ENCODE assay signal across 8 cellular contexts in the genomic region with DNA sequence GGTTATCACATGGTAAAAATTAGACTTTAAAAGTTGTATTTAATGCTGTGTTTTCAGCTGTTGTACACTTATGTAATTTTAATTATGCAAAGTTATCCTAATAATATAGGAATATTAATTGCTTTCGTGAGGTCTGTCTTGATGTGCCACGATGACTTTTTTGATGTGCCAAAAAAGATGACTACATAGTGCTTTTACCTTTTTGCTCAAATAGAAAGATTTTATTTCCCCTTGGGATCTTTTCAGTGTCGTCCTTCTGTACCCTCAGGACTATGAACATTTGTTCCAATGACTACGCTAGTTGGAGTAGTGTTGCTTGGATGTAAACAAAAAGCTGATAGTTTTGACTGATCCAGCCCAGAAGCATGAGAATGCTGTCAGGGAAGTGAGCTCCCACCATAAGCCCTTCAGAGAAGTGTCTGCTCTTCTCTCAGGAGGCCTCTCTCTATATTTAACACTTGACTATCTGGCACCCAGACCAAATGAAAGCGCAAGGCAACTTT. TPM values are rescaled to one million over a fixed set of nuclear protein-coding genes. Genes with fewer than 3 reads are reported as not detected.
DNase-seq lines count a peak whose midpoint lies in the region; ATAC-seq, FAIRE-seq and TF ChIP-seq lines count a peak whose summit lies in the region.

No MANE protein-coding gene starts in this region.

- H3K79me2 ChIP-seq in GM12878 (ENCODE audit: control insufficient read depth, insufficient read depth, low read length), result peaks cover 39% of the 10 kb centered on the region

- H3K14ac ChIP-seq in mesenchymal stem cell (ENCODE audit: low read length in 2 of 2), result no peak overlapping the region

- H2AFZ ChIP-seq in GM12878 (ENCODE audit: control insufficient read depth, low read depth, low read length), result peak overlapping the region; percentile 44
- no peak overlapping the region for H2AFZ ChIP-seq in mesenchymal stem cell (ENCODE audit: low read depth, low read length)

- H2AK5ac ChIP-seq in mesenchymal stem cell (ENCODE audit: low read length, severe bottlenecking), result no peak overlapping the region

- TF ChIP-seq RAD21 in GM12878 (IDR thresholded peaks at IDR 0.05; ENCODE audit: insufficient read depth, low read depth, low read length), result no peak

- intact Hi-C loops in left cardiac atrium (cut with DNase I) (loop anchor here (1.0 to 5.0 kb wide), 4 partner anchors 76 to 291 kb away; partner anchors contain the start of gene SESN1 (in 1 of the 2)), GM12878 (cut with micrococcal nuclease; ENCODE audit: unreplicated experiment) (loop anchor here (1.0 to 10.0 kb wide), 5 partner anchors 74 to 829 kb away; partner anchors contain the start of genes CEP57L1, MICAL1 and SESN1)

- H2BK12ac ChIP-seq in mesenchymal stem cell (ENCODE audit: low read length in 2 of 2), result no peak overlapping the region

- no TSS peak for BruUV-seq in GM12878 (replicated peaks; lab: Mats Ljungman, UMichigan)

- DNase-seq in right atrium auricular region (ENCODE audit: low spot score) (no peak), left cardiac atrium (no peak), GM12878 (ENCODE audit: low read depth, low spot score) (no peak), mesenchymal stem cell (peak; percentile 56), RCC 7860 (ENCODE audit: low spot score) (no peak)
- DNase-seq in activated CD8-positive, alpha-beta memory T cell treated with anti-CD3 and anti-CD28 coated beads, Interleukin-2, amount 50 U/mL, for 48 hours, result no peak

- POLR2A ChIA-PET in GM12878 (lab: Charles Lee), result interaction anchor here (0.7 to 2.4 kb wide), 6 partner anchors 10 to 289 kb away, joined by 3 to 25 read pairs (median 12); partner anchors contain the start of genes MICAL1, PPIL6, SESN1 and SMPD2

- no peak overlapping the region for H3K18ac ChIP-seq in mesenchymal stem cell (ENCODE audit: low read depth in 1 of 2, low read length in 2 of 2)

- WGBS in GM12878 (ENCODE audit: insufficient coverage, insufficient replicate concordance, low lambda C conversion rate, missing lambda C conversion rate), result 13% methylated on average over 5 of the region's 5 CpGs
- WGBS in mesenchymal stem cell, result 32% methylated on average over 3 of the region's 5 CpGs

- RAD21 ChIA-PET in GM12878 (lab: Charles Lee; ENCODE audit: unreplicated experiment), result interaction anchor here (0.7 to 5.3 kb wide), 29 partner anchors 9 to 656 kb away, joined by 3 to 87 read pairs (median 4); partner anchors contain the start of genes MICAL1, SESN1 and ZBTB24

- H3K4me1 ChIP-seq in right atrium auricular region (peaks cover 0 to 38% of the 10 kb centered on the region in 2 donors), GM12878 (ENCODE audit: control insufficient read depth, insufficient read depth, low read length) (peaks cover 8% of the 10 kb centered on the region), mesenchymal stem cell (ENCODE audit: control insufficient read depth, insufficient read depth, low read depth, low read length) (no peaks in the 10 kb centered on the region)

- no peaks in the 10 kb centered on the region for H3K9me3 ChIP-seq in right atrium auricular region
- no peaks in the 10 kb centered on the region for H3K9me3 ChIP-seq in GM12878 (replicated peaks; ENCODE audit: control insufficient read depth, insufficient read depth, low read length)
- no peaks in the 10 kb centered on the region for H3K9me3 ChIP-seq in mesenchymal stem cell (ENCODE audit: control insufficient read depth, low read length)

- H4K8ac ChIP-seq in mesenchymal stem cell (ENCODE audit: low read length), result no peak overlapping the region

- H3K4me2 ChIP-seq in GM12878 (ENCODE audit: control insufficient read depth, insufficient read depth) (peak overlapping the region; percentile 78), mesenchymal stem cell (ENCODE audit: low read length, poor library complexity, severe bottlenecking) (peak overlapping the region; percentile 13)

- H3K79me1 ChIP-seq in mesenchymal stem cell (replicated peaks; ENCODE audit: low read length, poor library complexity, severe bottlenecking), result no peaks in the 10 kb centered on the region

- peak overlapping the region in 1 of 2 experiments; percentile 73 for H3K4ac ChIP-seq in mesenchymal stem cell (ENCODE audit: low read depth in 1 of 2, low read length in 2 of 2)

- H2BK5ac ChIP-seq in mesenchymal stem cell (ENCODE audit: low read depth, low read length, poor library complexity, severe bottlenecking), result no peak overlapping the region

- H4K91ac ChIP-seq in mesenchymal stem cell (ENCODE audit: low read length), result no peak overlapping the region

- no peak for TF ChIP-seq POLR2A in GM12878 (IDR thresholded peaks at IDR 0.05; ENCODE audit: low read depth, low read length)

- in situ Hi-C loops in GM12878 (cut with MboI), result loop anchor here (5.0 to 10.0 kb wide), 3 partner anchors 201 to 829 kb away; partner anchors contain the start of gene CEP57L1

- no peak overlapping the region for H3K23ac ChIP-seq in mesenchymal stem cell (ENCODE audit: low read length in 2 of 2)

- ATAC-seq in left cardiac atrium, result no peak
- ATAC-seq in GM12878, result no peak
- no peak for ATAC-seq in GM19452 (IDR thresholded peaks at IDR 0.05; ENCODE audit: unreplicated experiment)
- no peak for ATAC-seq in GM21381 (IDR thresholded peaks at IDR 0.05; ENCODE audit: unreplicated experiment)

- no peaks in the 10 kb centered on the region for H3K36me3 ChIP-seq in right atrium auricular region
- peaks cover 0 to 6% of the 10 kb centered on the region in 2 experiments; a peak in 1 of 4 replicates for H3K36me3 ChIP-seq in GM12878 (ENCODE audit: control insufficient read depth in 2 of 2, insufficient read depth in 2 of 2, low read length in 1 of 2)
- peaks cover 0 to 11% of the 10 kb centered on the region in 2 experiments for H3K36me3 ChIP-seq in mesenchymal stem cell (ENCODE audit: control insufficient read depth in 1 of 2, insufficient read depth in 2 of 2, low read depth in 1 of 2, low read length in 2 of 2)

- H4K20me1 ChIP-seq in GM12878 (ENCODE audit: control insufficient read depth, insufficient read depth), result no peaks in the 10 kb centered on the region; the same call in 1 of the 2 replicates

- H3K4me3 ChIP-seq in right atrium auricular region (peak overlapping the region; percentile 79 to 93), GM12878 (peak overlapping the region; percentile 86), mesenchymal stem cell (ENCODE audit: insufficient read depth in 1 of 2, low read depth in 1 of 2, low read length in 2 of 2) (peak overlapping the region in 1 of 2 experiments; percentile 94)

- TF ChIP-seq CTCF in right atrium auricular region (IDR thresholded peaks at IDR 0.05) (no peak), GM12878 (IDR thresholded peaks at IDR 0.05 in 2 of 3, conservative IDR thresholded peaks at IDR 0.05 in 1 of 3; ENCODE audit: control insufficient read depth in 2 of 3, extremely low read depth in 1 of 3, insufficient read depth in 1 of 3, low read depth in 3 of 3, low read length in 3 of 3) (peak in 1 of 3 experiments; percentile 2; a peak in 1 of 6 replicates)

- H3K9ac ChIP-seq in GM12878 (ENCODE audit: control insufficient read depth, insufficient read depth, low read length) (peak overlapping the region; percentile 63), mesenchymal stem cell (ENCODE audit: low read length) (peak overlapping the region; percentile 96)

- CTCF ChIA-PET in GM12878 (lab: Yijun Ruan, JAX), result interaction anchor here (0.7 to 5.0 kb wide), 41 partner anchors 8 to 842 kb away, joined by 3 to 128 read pairs (median 4); partner anchors contain the start of genes CEP57L1, MICAL1, PPIL6 and SESN1

- H2BK120ac ChIP-seq in mesenchymal stem cell (ENCODE audit: low read depth, low read length), result no peak overlapping the region

- H3K27me3 ChIP-seq in right atrium auricular region, result no peaks in the 10 kb centered on the region
- no peaks in the 10 kb centered on the region for H3K27me3 ChIP-seq in GM12878 (replicated peaks in 1 of 2; ENCODE audit: control insufficient read depth in 2 of 2, insufficient read depth in 2 of 2, low read length in 1 of 2)
- H3K27me3 ChIP-seq in mesenchymal stem cell (ENCODE audit: control insufficient read depth in 1 of 2, insufficient read depth in 1 of 2, low read length in 2 of 2), result no peaks in the 10 kb centered on the region

- TF ChIP-seq EP300 in GM12878 (IDR thresholded peaks at IDR 0.05; ENCODE audit: borderline replicate concordance in 1 of 2, control insufficient read depth in 1 of 2, low read depth in 2 of 2, low read length in 2 of 2), result no peak

- FAIRE-seq in GM12878 (lab: Jason Lieb, UNC) (no peak), RCC 7860 (lab: Jason Lieb, UNC) (no peak)

- H3K27ac ChIP-seq in right atrium auricular region, result peak overlapping the region; percentile 96 to 100
- peak overlapping the region; percentile 100 for H3K27ac ChIP-seq in GM12878 (ENCODE audit: control insufficient read depth, insufficient read depth)
- no peak overlapping the region for H3K27ac ChIP-seq in mesenchymal stem cell (ENCODE audit: low read length, poor library complexity, severe bottlenecking)

- SMC1A ChIA-PET in GM12878 (lab: Charles Lee; ENCODE audit: uncharacterized antibody, unreplicated experiment), result interaction anchor here (0.6 to 5.5 kb wide), 25 partner anchors 11 to 656 kb away, joined by 3 to 95 read pairs (median 5); no protein-coding TSS in a partner anchor

- H2BK15ac ChIP-seq in mesenchymal stem cell (ENCODE audit: low read depth, poor library complexity, severe bottlenecking), result no peak overlapping the region

RNA-seq across cellular contexts. Expression of gene CD164, which starts 1.2 kb away (rescaled TPM):
- total RNA-seq in right atrium auricular region (100 to 1,000 TPM in 1 of 2 donors, 10 to 100 TPM in 1; 99.8 to 129 TPM), left cardiac atrium (100 to 1,000 TPM; 132 to 170 TPM), GM12878 (2014; rRNA removed) (159 and 192 TPM in 2 replicates), GM12878 (2014; rRNA removed; fragmentation: Illumina TruSeq; extraction: Trizol) (146 and 148 TPM in 2 replicates), GM12878 (2021) (186 and 199 TPM in 2 replicates)
- total RNA-seq in GM12878 (2013; cell fraction: nucleolus; rRNA removed), result 161 TPM in 2 replicates
- 77.0 TPM for polyA plus RNA-seq in GM12878 (2011; ENCODE audit: low read depth)
- polyA plus RNA-seq in GM12878 (2011; rRNA removed) (447 and 530 TPM in 2 replicates), GM12878 (2014; fragmentation: Illumina TruSeq; extraction: Trizol) (223 and 232 TPM in 2 replicates), GM12878 (2014; fragmentation: Nextera tagmentation; extraction: Ambion mirVana) (100 to 1,000 TPM; 145 to 229 TPM), GM12878 (2014; rRNA removed) (134 and 154 TPM in 2 replicates), GM12878 (2016; fragmentation: Nextera tagmentation; extraction: Ambion mirVana) (100 to 1,000 TPM; 237 to 247 TPM)
- polyA plus RNA-seq in GM12878 (2011; cell fraction: cytosol; rRNA removed), result 179 and 184 TPM in 2 replicates
- polyA plus RNA-seq in GM12878 (2011; cell fraction: nucleus; rRNA removed), result 132 and 162 TPM in 2 replicates
- polyA plus RNA-seq in GM12878 (2012), result 176 TPM in 2 replicates
- polyA minus RNA-seq in GM12878 (2011; rRNA and poly(A)+ RNA removed), result 232 and 238 TPM in 2 replicates
- polyA minus RNA-seq in GM12878 (2011; cell fraction: cytosol; rRNA and poly(A)+ RNA removed), result 184 and 201 TPM in 2 replicates
- polyA minus RNA-seq in GM12878 (2011; cell fraction: nucleus; rRNA and poly(A)+ RNA removed), result 123 and 186 TPM in 2 replicates
- polyA plus RNA-seq in mesenchymal stem cell (2013, experiment 1 of 2), result 364 TPM
- polyA plus RNA-seq in mesenchymal stem cell (2013, experiment 2 of 2), result 391 TPM

RNA-seq across cellular contexts. Expression of gene PPIL6, which starts 56.9 kb away (rescaled TPM):
- 1 to 10 TPM; 6.9 to 9.1 TPM for total RNA-seq in right atrium auricular region
- total RNA-seq in left cardiac atrium, result 1 to 10 TPM; 3.0 to 3.5 TPM
- total RNA-seq in GM12878 (2013; cell fraction: nucleolus; rRNA removed), result 0.15 and 0.91 TPM in 2 replicates
- total RNA-seq in GM12878 (2014; rRNA removed), result 0.11 TPM in 1 of 2 replicates, not detected in the other
- total RNA-seq in GM12878 (2014; rRNA removed; fragmentation: Illumina TruSeq; extraction: Trizol), result not detected in 2 replicates
- 0.37 TPM in 1 of 2 replicates, not detected in the other for total RNA-seq in GM12878 (2021)
- polyA plus RNA-seq in GM12878 (2011; ENCODE audit: low read depth), result not detected
- not detected in 2 replicates for polyA plus RNA-seq in GM12878 (2011; rRNA removed)
- not detected in 2 replicates for polyA plus RNA-seq in GM12878 (2011; cell fraction: cytosol; rRNA removed)
- not detected in 2 replicates for polyA plus RNA-seq in GM12878 (2011; cell fraction: nucleus; rRNA removed)
- 0.09 and 0.13 TPM in 2 replicates for polyA plus RNA-seq in GM12878 (2012)
- polyA plus RNA-seq in GM12878 (2014; fragmentation: Illumina TruSeq; extraction: Trizol), result 0.01 TPM in 1 of 2 replicates, not detected in the other
- polyA plus RNA-seq in GM12878 (2014; fragmentation: Nextera tagmentation; extraction: Ambion mirVana), result not detected
- polyA plus RNA-seq in GM12878 (2014; rRNA removed), result 0.12 TPM in 1 of 2 replicates, not detected in the other
- under 1 TPM; 0.17 to 0.26 TPM for polyA plus RNA-seq in GM12878 (2016; fragmentation: Nextera tagmentation; extraction: Ambion mirVana)
- not detected in 2 replicates for polyA minus RNA-seq in GM12878 (2011; rRNA and poly(A)+ RNA removed)
- polyA minus RNA-seq in GM12878 (2011; cell fraction: cytosol; rRNA and poly(A)+ RNA removed), result not detected in 2 replicates
- 0.12 TPM in 1 of 2 replicates, not detected in the other for polyA minus RNA-seq in GM12878 (2011; cell fraction: nucleus; rRNA and poly(A)+ RNA removed)
- 0.73 TPM for polyA plus RNA-seq in mesenchymal stem cell (2013, experiment 1 of 2)
- polyA plus RNA-seq in mesenchymal stem cell (2013, experiment 2 of 2), result 0.45 TPM

RNA-seq across cellular contexts. Expression of gene SMPD2, which starts 57.0 kb away (rescaled TPM):
- total RNA-seq in right atrium auricular region (1 to 10 TPM; 5.5 TPM), left cardiac atrium (1 to 10 TPM; 4.8 to 5.7 TPM), GM12878 (2014; rRNA removed) (13.8 and 15.4 TPM in 2 replicates), GM12878 (2014; rRNA removed; fragmentation: Illumina TruSeq; extraction: Trizol) (8.1 and 9.7 TPM in 2 replicates), GM12878 (2021) (12.3 and 13.0 TPM in 2 replicates)
- 31.5 and 32.2 TPM in 2 replicates for total RNA-seq in GM12878 (2013; cell fraction: nucleolus; rRNA removed)
- 3.3 TPM for polyA plus RNA-seq in GM12878 (2011; ENCODE audit: low read depth)
- polyA plus RNA-seq in GM12878 (2011; rRNA removed) (6.4 and 9.0 TPM in 2 replicates), GM12878 (2014; fragmentation: Illumina TruSeq; extraction: Trizol) (10.4 and 13.4 TPM in 2 replicates), GM12878 (2014; fragmentation: Nextera tagmentation; extraction: Ambion mirVana) (under 1 TPM; 0.06 to 0.73 TPM), GM12878 (2014; rRNA removed) (13.2 and 15.3 TPM in 2 replicates), GM12878 (2016; fragmentation: Nextera tagmentation; extraction: Ambion mirVana) (1 to 10 TPM; 9.6 to 9.8 TPM)
- 8.1 and 11.7 TPM in 2 replicates for polyA plus RNA-seq in GM12878 (2011; cell fraction: cytosol; rRNA removed)
- polyA plus RNA-seq in GM12878 (2011; cell fraction: nucleus; rRNA removed), result 26.4 and 36.8 TPM in 2 replicates
- polyA plus RNA-seq in GM12878 (2012), result 5.8 and 8.2 TPM in 2 replicates
- polyA minus RNA-seq in GM12878 (2011; rRNA and poly(A)+ RNA removed), result 27.6 TPM in 2 replicates
- 5.4 and 5.5 TPM in 2 replicates for polyA minus RNA-seq in GM12878 (2011; cell fraction: cytosol; rRNA and poly(A)+ RNA removed)
- 41.6 and 46.8 TPM in 2 replicates for polyA minus RNA-seq in GM12878 (2011; cell fraction: nucleus; rRNA and poly(A)+ RNA removed)
- polyA plus RNA-seq in mesenchymal stem cell (2013, experiment 1 of 2), result 4.7 TPM
- polyA plus RNA-seq in mesenchymal stem cell (2013, experiment 2 of 2), result 5.0 TPM
